Comparison of ENCODE assay signal across 10 cellular contexts in the genomic region with DNA sequence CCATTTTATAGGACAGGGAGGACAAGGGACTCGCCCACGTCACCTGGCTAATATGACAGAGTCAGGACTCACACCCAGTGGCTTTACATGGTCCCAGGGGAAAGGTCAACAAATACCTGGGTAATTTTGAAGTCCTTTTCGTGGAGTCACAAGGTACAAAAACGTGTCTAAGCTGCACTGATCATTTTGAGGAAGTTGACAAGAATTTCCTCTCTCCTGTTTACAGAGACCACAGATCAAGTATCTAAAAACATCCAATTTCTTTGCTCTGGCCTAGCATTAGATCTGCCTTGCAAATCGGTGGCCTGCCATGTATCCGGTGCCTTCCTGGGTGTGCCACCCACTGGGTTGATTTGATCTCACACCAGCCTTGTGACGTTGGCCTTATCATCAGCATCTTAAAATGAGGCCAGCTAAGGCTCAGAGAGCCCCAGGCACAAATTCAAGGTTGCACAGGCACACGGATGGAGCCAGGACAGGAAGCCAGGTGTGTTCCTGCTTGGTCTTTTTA. TPM values are rescaled to one million over a fixed set of nuclear protein-coding genes. Genes with fewer than 3 reads are reported as not detected.
A peak's percentile ranks its signal among the peaks of the same experiment; 100 is the strongest.
DNase-seq lines count a peak whose midpoint lies in the region; ATAC-seq and TF ChIP-seq lines count a peak whose summit lies in the region.
"Had no signal": no experiment of that assay in that cellular context is flagged by ENCODE, and none has a peak within 500 bp of the region (broad histone marks: within the 10 kb centered on the region; RNA-seq: fewer than 3 reads in every experiment).

No MANE protein-coding gene starts in this region.

- no peaks in the 10 kb centered on the region for H3K27me3 Mint-ChIP-seq in natural killer cell (ENCODE audit: low read depth in 2 of 2)

- in situ Hi-C loops in KBM-7 (cut with MboI; ENCODE audit: low pct_unique_long_range_greater_than_20kb, low sequenced_read_pairs): no loop called here

- DNase-seq in KBM-7 (peak; percentile 49), natural killer cell (no peak), NCI-H146 (lab: John Stamatoyannopoulos, UW) (no peak), caudate nucleus (lab: John Stamatoyannopoulos, UW) (no peak)
- peak; percentile 45 for DNase-seq in activated CD4-positive, alpha-beta T cell treated with anti-CD3 and anti-CD28 coated beads, Interleukin-2, amount 50 U/mL, for 1 hour
- DNase-seq: NCI-H1930 had no signal

- ATAC-seq in GM18511 (IDR thresholded peaks at IDR 0.05; ENCODE audit: unreplicated experiment) (peak; percentile 62), natural killer cell (peak; percentile 80 to 96 (median 95)), HG02970 (IDR thresholded peaks at IDR 0.05; ENCODE audit: low FRiP score, unreplicated experiment) (no peak), GM19452 (IDR thresholded peaks at IDR 0.05; ENCODE audit: unreplicated experiment) (no peak)

- intact Hi-C loops in natural killer cell (cut with micrococcal nuclease): no loop called here

- no peak overlapping the region for H3K27ac ChIP-seq in caudate nucleus (ENCODE audit: low read depth, low read length)
- H3K27ac ChIP-seq: vagina had no signal

- no peaks in the 10 kb centered on the region for H3K9me3 Mint-ChIP-seq in natural killer cell

- no peak for TF ChIP-seq CTCF in natural killer cell (IDR thresholded peaks at IDR 0.05)

- peak overlapping the region; percentile 72 to 82 for H3K27ac Mint-ChIP-seq in natural killer cell

- peak overlapping the region; percentile 35 for H3K4me3 Mint-ChIP-seq in natural killer cell

- H3K4me1 Mint-ChIP-seq in natural killer cell: peaks cover 11 to 22% of the 10 kb centered on the region in 2 donors

- no peaks in the 10 kb centered on the region for H3K36me3 Mint-ChIP-seq in natural killer cell

RNA-seq across cellular contexts. Expression of a gene that starts 17.6 kb away (rescaled TPM):
- 10 to 100 TPM; 49.7 to 95.2 (median 60.2) TPM for total RNA-seq in natural killer cell

RNA-seq across cellular contexts. Expression of a gene that starts 53.9 kb away (rescaled TPM):
- total RNA-seq in natural killer cell: 1 to 10 TPM; 5.4 to 8.8 (median 7.2) TPM

Comparison
In these comparisons a context has a peak if more than half of its experiments do, and no peak if none do; other contexts are left out.
1. ATAC-seq: peak in GM18511 (single experiment) and natural killer cell (3 of 3); none in HG02970 (single experiment) and GM19452 (single experiment).
2. DNase-seq: peak in KBM-7 (single experiment) and activated CD4-positive, alpha-beta T cell treated with anti-CD3 and anti-CD28 coated beads, Interleukin-2, amount 50 U/mL, for 1 hour (single experiment); none in natural killer cell (single experiment), NCI-H146 (single experiment) and caudate nucleus (0 of 61).